20 cellular contexts compared by ENCODE assay signal in the genomic region with DNA sequence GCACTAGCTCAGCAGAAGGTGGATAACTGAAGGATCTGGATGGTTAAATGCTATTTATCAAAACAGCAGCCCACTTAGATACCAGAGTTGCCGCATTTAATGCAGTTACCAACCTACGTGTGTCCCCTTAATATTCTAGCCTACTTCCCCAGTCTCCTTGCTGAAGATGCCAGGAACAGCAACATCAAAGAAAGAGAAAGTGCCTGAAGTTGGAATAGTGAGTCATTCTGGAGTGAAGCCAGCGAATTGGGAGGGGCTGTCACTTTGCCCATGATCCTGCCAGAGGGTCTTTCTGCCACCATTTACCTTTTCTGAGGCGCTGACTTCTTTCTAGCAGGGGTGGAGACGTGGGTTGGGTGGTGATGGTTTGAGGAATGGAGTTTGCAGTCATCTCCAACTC.
"Had no signal": no experiment of that assay in that cellular context is flagged by ENCODE, and none has a peak within 500 bp of the region (broad histone marks: within the 10 kb centered on the region; RNA-seq: fewer than 3 reads in every experiment).

No MANE protein-coding gene starts in this region.

- DNase-seq: cortex of kidney; dorsolateral prefrontal cortex; effector CD8-positive, alpha-beta T cell; heart right ventricle; hypothalamus; kidney glomerular epithelial cell; naive thymus-derived CD4-positive, alpha-beta T cell; nucleus accumbens; ovary; right cardiac atrium; spleen; stimulated activated CD4-positive, alpha-beta T cell treated with anti-CD3 and anti-CD28 coated beads, Interleukin-15, amount 100 ng/mL, for 24 hours; stimulated activated CD4-positive, alpha-beta T cell treated with anti-CD3 and anti-CD28 coated beads, Interleukin-1b, Interleukin-23, amount 100 ng/mL, for 48 hours; stimulated activated naive CD4-positive, alpha-beta T cell; stomach; substantia nigra; transverse colon had no signal

- H3K4me3 ChIP-seq: dorsolateral prefrontal cortex, heart right ventricle, ovary, spleen, stomach, thoracic aorta, transverse colon had no signal

- H3K4me1 ChIP-seq: heart right ventricle, spleen, stomach, transverse colon had no signal

- ATAC-seq: heart right ventricle; naive thymus-derived CD4-positive, alpha-beta T cell; right cardiac atrium had no signal

- H3K27me3 ChIP-seq: ovary had no signal

- FAIRE-seq: frontal cortex, islet of Langerhans had no signal

- H3K27ac ChIP-seq: dorsolateral prefrontal cortex, heart right ventricle, ovary, spleen, stomach, thoracic aorta, transverse colon had no signal

- H3K9me3 ChIP-seq: heart right ventricle, ovary, spleen, stomach, thoracic aorta, transverse colon had no signal

- H3K36me3 ChIP-seq: heart right ventricle, ovary, spleen, stomach, thoracic aorta, transverse colon had no signal
